Comparison of ENCODE assay signal across 16 cellular contexts in genomic region chr11:116973270-116973669, GRCh38.
"Had no signal": no experiment of that assay in that cellular context is flagged by ENCODE, and none has a peak within 500 bp of the region (broad histone marks: within the 10 kb centered on the region; RNA-seq: fewer than 3 reads in every experiment).

No MANE protein-coding gene starts in this region.

- H3K4me3 ChIP-seq: stomach, tibial artery had no signal

- DNase-seq: activated CD4-positive, alpha-beta T cell treated with anti-CD3 and anti-CD28 coated beads for 48 hours; activated CD8-positive, alpha-beta memory T cell treated with anti-CD3 and anti-CD28 coated beads, Interleukin-2, amount 50 U/mL, for 48 hours; activated CD8-positive, alpha-beta T cell treated with anti-CD3 and anti-CD28 coated beads for 36 hours; activated gamma-delta T cell treated with Interleukin-2 at 50 U/mL for 16 hours; activated T-cell treated with anti-CD3 and anti-CD28 coated beads, Interleukin-2, amount 50 U/mL, for 72 hours; amniotic stem cell; effector memory CD4-positive, alpha-beta T cell; immature natural killer cell; stimulated activated CD4-positive, alpha-beta T cell treated with anti-CD3 and anti-CD28 coated beads, Interleukin-1b, Interleukin-23, amount 100 ng/mL, for 48 hours; stomach; tibial artery had no signal

- H3K27me3 ChIP-seq: stomach, tibial artery had no signal

- H3K27me3 Mint-ChIP-seq: activated CD8-positive, alpha-beta T cell treated with anti-CD3 and anti-CD28 coated beads for 36 hours; activated naive CD8-positive, alpha-beta T cell; brain had no signal

- H3K27ac Mint-ChIP-seq: activated CD8-positive, alpha-beta T cell treated with anti-CD3 and anti-CD28 coated beads for 36 hours; activated naive CD8-positive, alpha-beta T cell; activated T-cell treated with anti-CD3 and anti-CD28 coated beads, Interleukin-2, amount 50 U/mL, for 72 hours; T-helper 1 cell treated with Interleukin-12 subunit alpha and Interleukin-12 subunit beta and Interleukin-4 antibody, amounts not matched to agents 30 μg/mL and 1 μg/mL, for 36 hours had no signal

- H3K9me3 Mint-ChIP-seq: activated CD8-positive, alpha-beta T cell treated with anti-CD3 and anti-CD28 coated beads for 36 hours; activated T-cell treated with anti-CD3 and anti-CD28 coated beads, Interleukin-2, amount 50 U/mL, for 72 hours; immature natural killer cell; T-helper 1 cell treated with Interleukin-12 subunit alpha and Interleukin-12 subunit beta and Interleukin-4 antibody, amounts not matched to agents 30 μg/mL and 1 μg/mL, for 36 hours had no signal

- H3K36me3 ChIP-seq: stomach, tibial artery had no signal

- H3K27ac ChIP-seq: parathyroid adenoma, tibial artery had no signal

- ATAC-seq: activated CD8-positive, alpha-beta T cell treated with anti-CD3 and anti-CD28 coated beads for 36 hours; activated T-cell treated with anti-CD3 and anti-CD28 coated beads, Interleukin-2, amount 50 U/mL, for 72 hours had no signal

- H3K4me3 Mint-ChIP-seq: activated CD8-positive, alpha-beta T cell treated with anti-CD3 and anti-CD28 coated beads for 36 hours; activated naive CD8-positive, alpha-beta T cell; activated T-cell treated with anti-CD3 and anti-CD28 coated beads, Interleukin-2, amount 50 U/mL, for 72 hours; brain; immature natural killer cell; T-helper 1 cell treated with Interleukin-12 subunit alpha and Interleukin-12 subunit beta and Interleukin-4 antibody, amounts not matched to agents 30 μg/mL and 1 μg/mL, for 36 hours had no signal

- FAIRE-seq: urothelium cell line had no signal

- H3K9me3 ChIP-seq: stomach, tibial artery had no signal
